Comparison of ENCODE assay signal across 24 cellular contexts in genomic region chr2:128995086-128995485, GRCh38.
"Had no signal": no experiment of that assay in that cellular context is flagged by ENCODE, and none has a peak within 500 bp of the region (broad histone marks: within the 10 kb centered on the region; RNA-seq: fewer than 3 reads in every experiment).

No MANE protein-coding gene starts in this region.

- H3K27ac ChIP-seq: neutrophil, pancreas, prostate gland, right lobe of liver, sigmoid colon, stomach, thoracic aorta, thyroid gland, tibial nerve, upper lobe of left lung, uterus had no signal

- H3K27me3 ChIP-seq: neutrophil, pancreas, right lobe of liver, sigmoid colon, stomach, thyroid gland, tibial nerve, upper lobe of left lung, uterus had no signal

- DNase-seq: naive thymus-derived CD8-positive, alpha-beta T cell; nephron progenitor cell; nucleus accumbens; pancreas; retina; right cardiac atrium; right lobe of liver; sigmoid colon; small intestine; stimulated activated CD4-positive, alpha-beta T cell treated with anti-CD3 and anti-CD28 coated beads, Interleukin-15, amount 100 ng/mL, for 24 hours; stimulated activated CD4-positive, alpha-beta T cell treated with anti-CD3 and anti-CD28 coated beads, Interleukin-2, amount 100 ng/mL, for 24 hours; stimulated activated CD4-positive, alpha-beta T cell treated with anti-CD3 and anti-CD28 coated beads, Interleukin-2, amount 100 ng/mL, for 48 hours; stimulated activated CD4-positive, alpha-beta T cell treated with anti-CD3 and anti-CD28 coated beads, Interleukin-4, amount 100 ng/mL, for 24 hours; stimulated activated naive B cell treated with anti-CD40 and anti-IgM and Interleukin-4, amounts not matched to agents 10 μg/mL and 1 μg/mL and 100 μg/mL, for 72 hours; stimulated activated naive CD4-positive, alpha-beta T cell treated with Interleukin-2 at 50 U/mL for 16 hours; stomach; thyroid gland; trophoblast cell; upper lobe of left lung; uterus had no signal

- H3K9me3 ChIP-seq: neutrophil, pancreas, prostate gland, right lobe of liver, stomach, thoracic aorta, thyroid gland, tibial nerve, upper lobe of left lung had no signal

- H3K36me3 ChIP-seq: neutrophil, pancreas, prostate gland, right lobe of liver, sigmoid colon, stomach, thoracic aorta, thyroid gland, tibial nerve, upper lobe of left lung, uterus had no signal

- H3K4me3 ChIP-seq: pancreas, prostate gland, right lobe of liver, sigmoid colon, stomach, thoracic aorta, thyroid gland, tibial nerve, upper lobe of left lung, uterus had no signal

- H3K4me1 ChIP-seq: pancreas, prostate gland, right lobe of liver, sigmoid colon, stomach, thyroid gland, tibial nerve, upper lobe of left lung, uterus had no signal
